30 cellular contexts compared by ENCODE assay signal in genomic region chr21:17570773-17571172, GRCh38. TPM values are rescaled to one million over a fixed set of nuclear protein-coding genes. Genes with fewer than 3 reads are reported as not detected.
"Had no signal": no experiment of that assay in that cellular context is flagged by ENCODE, and none has a peak within 500 bp of the region (broad histone marks: within the 10 kb centered on the region; RNA-seq: fewer than 3 reads in every experiment).

No MANE protein-coding gene starts in this region.

- H3K27ac ChIP-seq: body of pancreas, epithelial cell of prostate, esophagus squamous epithelium, gastroesophageal sphincter, WERI-Rb-1 had no signal

- H3K4me1 ChIP-seq: body of pancreas, esophagus squamous epithelium, gastroesophageal sphincter had no signal

- ATAC-seq: activated CD4-positive, CD25-positive, alpha-beta regulatory T cell treated with anti-CD3 and anti-CD28 coated beads, Interleukin-2, amount 50 U/mL, for 24 hours; activated CD8-positive, alpha-beta T cell treated with anti-CD3 and anti-CD28 coated beads for 36 hours; activated T-cell treated with anti-CD3 and anti-CD28 coated beads, Interleukin-2, amount 50 U/mL, for 4 hours; activated T-helper 17 cell treated with anti-CD3 and anti-CD28 coated beads, Interleukin-2, amount 50 U/mL, for 72 hours; body of pancreas; gastroesophageal sphincter; T-helper 17 cell had no signal

- DNase-seq: activated B cell treated with CpG ODN at 0.5 μM for 24 hours; activated CD4-positive, alpha-beta T cell treated with anti-CD3 and anti-CD28 coated beads for 48 hours; activated CD4-positive, alpha-beta T cell treated with anti-CD3 and anti-CD28 coated beads, Interleukin-2, amount 50 U/mL, for 1 hour; activated CD4-positive, alpha-beta T cell treated with anti-CD3 and anti-CD28 coated beads, Interleukin-2, amount 50 U/mL, for 48 hours; activated CD8-positive, alpha-beta memory T cell treated with anti-CD3 and anti-CD28 coated beads for 24 hours; activated CD8-positive, alpha-beta T cell treated with anti-CD3 and anti-CD28 coated beads for 36 hours; activated effector memory CD4-positive, alpha-beta T cell treated with Interleukin-2 at 50 U/mL for 16 hours; activated gamma-delta T cell treated with Interleukin-2 at 50 U/mL for 16 hours; activated naive CD4-positive, alpha-beta T cell treated with anti-CD3 and anti-CD28 coated beads, Interleukin-2, amount 50 U/mL, for 16 hours; activated naive CD4-positive, alpha-beta T cell treated with Interleukin-2 at 50 U/mL for 16 hours; activated T-cell treated with anti-CD3 and anti-CD28 coated beads, Interleukin-2, amount 50 U/mL, for 4 hours; amygdala; aorta; body of pancreas; caudate nucleus; cortex of kidney; effector CD8-positive, alpha-beta T cell; esophagus squamous epithelium; foreskin melanocyte; T-helper 1 cell; T-helper 17 cell; T1000; WERI-Rb-1 had no signal

- H3K27me3 ChIP-seq: body of pancreas, esophagus squamous epithelium, gastroesophageal sphincter had no signal

- H3K36me3 ChIP-seq: esophagus squamous epithelium, gastroesophageal sphincter, WERI-Rb-1 had no signal

- H3K4me3 ChIP-seq: body of pancreas, esophagus squamous epithelium, gastroesophageal sphincter had no signal

- FAIRE-seq: colon, endometrium, endothelial cell of umbilical vein had no signal

- H3K9me3 ChIP-seq: body of pancreas, esophagus squamous epithelium, gastroesophageal sphincter had no signal

RNA-seq across cellular contexts. Expression of gene CXADR, which starts 57.9 kb away (rescaled TPM):
- total RNA-seq: activated B cell treated with CpG ODN at 0.5 μM for 24 hours had no signal
